ENCODE assay signal across 1 cellular context in the genomic region with DNA sequence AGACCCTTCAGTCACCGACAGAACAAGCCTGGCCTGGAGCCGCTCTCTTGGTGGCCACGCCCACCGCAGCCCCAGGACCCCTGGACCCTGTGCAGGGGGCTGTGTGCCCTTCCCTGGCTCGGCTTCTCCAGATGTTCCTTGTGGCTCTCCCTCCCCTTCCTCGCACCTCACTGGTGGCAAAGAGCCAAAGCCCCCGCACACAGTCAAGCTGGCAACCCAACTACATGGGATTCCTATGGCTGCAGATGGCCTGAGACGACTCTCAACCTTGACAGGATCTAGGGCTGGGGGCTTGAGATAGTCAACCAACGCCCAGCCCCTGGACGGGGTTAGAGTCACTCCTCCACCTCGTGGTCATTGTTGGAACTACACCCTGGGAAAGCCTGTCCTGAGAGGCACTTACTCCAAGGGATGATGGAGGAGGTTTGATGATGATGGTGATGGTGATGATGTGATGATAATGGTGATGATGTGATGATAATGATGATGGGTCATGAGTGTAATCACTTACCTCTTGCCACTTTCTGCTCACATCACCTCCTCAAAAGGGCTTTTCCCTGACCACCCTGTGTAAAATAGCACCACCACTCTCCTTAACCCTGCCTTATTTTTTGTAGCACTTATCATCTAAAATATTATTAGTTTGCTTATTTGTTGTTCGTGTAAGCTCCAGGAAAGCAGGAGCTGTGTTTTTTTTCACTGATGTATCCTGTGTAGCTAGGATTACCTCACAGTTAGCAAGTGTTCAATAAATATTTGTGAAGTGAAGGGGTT.
TF ChIP-seq lines count a peak whose summit lies in the region.

No MANE protein-coding gene starts in this region.

TF ChIP-seq in HepG2, 621 proteins besides CTCF, POLR2A, EP300 and RAD21 (continued from another document and continues in another):
- TF ChIP-seq, protein P1, sequence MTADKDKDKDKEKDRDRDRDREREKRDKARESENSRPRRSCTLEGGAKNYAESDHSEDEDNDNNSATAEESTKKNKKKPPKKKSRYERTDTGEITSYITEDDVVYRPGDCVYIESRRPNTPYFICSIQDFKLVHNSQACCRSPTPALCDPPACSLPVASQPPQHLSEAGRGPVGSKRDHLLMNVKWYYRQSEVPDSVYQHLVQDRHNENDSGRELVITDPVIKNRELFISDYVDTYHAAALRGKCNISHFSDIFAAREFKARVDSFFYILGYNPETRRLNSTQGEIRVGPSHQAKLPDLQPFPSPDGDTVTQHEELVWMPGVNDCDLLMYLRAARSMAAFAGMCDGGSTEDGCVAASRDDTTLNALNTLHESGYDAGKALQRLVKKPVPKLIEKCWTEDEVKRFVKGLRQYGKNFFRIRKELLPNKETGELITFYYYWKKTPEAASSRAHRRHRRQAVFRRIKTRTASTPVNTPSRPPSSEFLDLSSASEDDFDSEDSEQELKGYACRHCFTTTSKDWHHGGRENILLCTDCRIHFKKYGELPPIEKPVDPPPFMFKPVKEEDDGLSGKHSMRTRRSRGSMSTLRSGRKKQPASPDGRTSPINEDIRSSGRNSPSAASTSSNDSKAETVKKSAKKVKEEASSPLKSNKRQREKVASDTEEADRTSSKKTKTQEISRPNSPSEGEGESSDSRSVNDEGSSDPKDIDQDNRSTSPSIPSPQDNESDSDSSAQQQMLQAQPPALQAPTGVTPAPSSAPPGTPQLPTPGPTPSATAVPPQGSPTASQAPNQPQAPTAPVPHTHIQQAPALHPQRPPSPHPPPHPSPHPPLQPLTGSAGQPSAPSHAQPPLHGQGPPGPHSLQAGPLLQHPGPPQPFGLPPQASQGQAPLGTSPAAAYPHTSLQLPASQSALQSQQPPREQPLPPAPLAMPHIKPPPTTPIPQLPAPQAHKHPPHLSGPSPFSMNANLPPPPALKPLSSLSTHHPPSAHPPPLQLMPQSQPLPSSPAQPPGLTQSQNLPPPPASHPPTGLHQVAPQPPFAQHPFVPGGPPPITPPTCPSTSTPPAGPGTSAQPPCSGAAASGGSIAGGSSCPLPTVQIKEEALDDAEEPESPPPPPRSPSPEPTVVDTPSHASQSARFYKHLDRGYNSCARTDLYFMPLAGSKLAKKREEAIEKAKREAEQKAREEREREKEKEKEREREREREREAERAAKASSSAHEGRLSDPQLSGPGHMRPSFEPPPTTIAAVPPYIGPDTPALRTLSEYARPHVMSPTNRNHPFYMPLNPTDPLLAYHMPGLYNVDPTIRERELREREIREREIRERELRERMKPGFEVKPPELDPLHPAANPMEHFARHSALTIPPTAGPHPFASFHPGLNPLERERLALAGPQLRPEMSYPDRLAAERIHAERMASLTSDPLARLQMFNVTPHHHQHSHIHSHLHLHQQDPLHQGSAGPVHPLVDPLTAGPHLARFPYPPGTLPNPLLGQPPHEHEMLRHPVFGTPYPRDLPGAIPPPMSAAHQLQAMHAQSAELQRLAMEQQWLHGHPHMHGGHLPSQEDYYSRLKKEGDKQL (CRISPR knock-in tag; IDR thresholded peaks at IDR 0.05; ENCODE audit: low read depth), result no peak
- TF ChIP-seq TCF7 (IDR thresholded peaks at IDR 0.05; ENCODE audit: low read depth) (no peak), IRF2 (CRISPR knock-in tag; IDR thresholded peaks at IDR 0.05) (0 out of 2 replicates have a peak, but pooled peaks have one; percentile 35), ZFP37 (CRISPR knock-in tag; IDR thresholded peaks at IDR 0.05; ENCODE audit: borderline replicate concordance) (no peak), ELF3 (CRISPR knock-in tag; IDR thresholded peaks at IDR 0.05) (no peak), PHF5A (CRISPR knock-in tag; IDR thresholded peaks at IDR 0.05; ENCODE audit: low read depth, unreplicated experiment) (no peak), NR2C2 (CRISPR knock-in tag; IDR thresholded peaks at IDR 0.05; ENCODE audit: borderline replicate concordance) (no peak), ATF7 (IDR thresholded peaks at IDR 0.05) (no peak), ATF7 (CRISPR knock-in tag; IDR thresholded peaks at IDR 0.05) (no peak), ZNF251 (CRISPR knock-in tag; IDR thresholded peaks at IDR 0.05) (no peak), BORCS8-MEF2B (CRISPR knock-in tag; IDR thresholded peaks at IDR 0.05) (no peak), ZBTB7B (CRISPR knock-in tag; IDR thresholded peaks at IDR 0.05) (no peak), ZNF615 (CRISPR knock-in tag; IDR thresholded peaks at IDR 0.05; ENCODE audit: borderline replicate concordance) (no peak), ATAD3A (CRISPR knock-in tag; IDR thresholded peaks at IDR 0.05) (no peak), SRY (CRISPR knock-in tag; IDR thresholded peaks at IDR 0.05) (no peak), ZNF552 (CRISPR knock-in tag; IDR thresholded peaks at IDR 0.05; ENCODE audit: borderline replicate concordance) (no peak), ZNF674 (CRISPR knock-in tag; IDR thresholded peaks at IDR 0.05; ENCODE audit: low read depth) (no peak), RCOR2 (CRISPR knock-in tag; IDR thresholded peaks at IDR 0.05) (no peak), ZNF501 (CRISPR knock-in tag; IDR thresholded peaks at IDR 0.05) (0 out of 2 replicates have a peak, but pooled peaks have one; percentile 18), ZNF572 (CRISPR knock-in tag; IDR thresholded peaks at IDR 0.05) (peak; percentile 51; the same call in 1 of the 2 replicates), ZNF549 (CRISPR knock-in tag; IDR thresholded peaks at IDR 0.05) (no peak), ZFAT (CRISPR knock-in tag; conservative IDR thresholded peaks at IDR 0.05) (no peak)
- TF ChIP-seq, protein P2, sequence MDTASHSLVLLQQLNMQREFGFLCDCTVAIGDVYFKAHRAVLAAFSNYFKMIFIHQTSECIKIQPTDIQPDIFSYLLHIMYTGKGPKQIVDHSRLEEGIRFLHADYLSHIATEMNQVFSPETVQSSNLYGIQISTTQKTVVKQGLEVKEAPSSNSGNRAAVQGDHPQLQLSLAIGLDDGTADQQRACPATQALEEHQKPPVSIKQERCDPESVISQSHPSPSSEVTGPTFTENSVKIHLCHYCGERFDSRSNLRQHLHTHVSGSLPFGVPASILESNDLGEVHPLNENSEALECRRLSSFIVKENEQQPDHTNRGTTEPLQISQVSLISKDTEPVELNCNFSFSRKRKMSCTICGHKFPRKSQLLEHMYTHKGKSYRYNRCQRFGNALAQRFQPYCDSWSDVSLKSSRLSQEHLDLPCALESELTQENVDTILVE (CRISPR knock-in tag; IDR thresholded peaks at IDR 0.05), result no peak
- TF ChIP-seq, protein P3, sequence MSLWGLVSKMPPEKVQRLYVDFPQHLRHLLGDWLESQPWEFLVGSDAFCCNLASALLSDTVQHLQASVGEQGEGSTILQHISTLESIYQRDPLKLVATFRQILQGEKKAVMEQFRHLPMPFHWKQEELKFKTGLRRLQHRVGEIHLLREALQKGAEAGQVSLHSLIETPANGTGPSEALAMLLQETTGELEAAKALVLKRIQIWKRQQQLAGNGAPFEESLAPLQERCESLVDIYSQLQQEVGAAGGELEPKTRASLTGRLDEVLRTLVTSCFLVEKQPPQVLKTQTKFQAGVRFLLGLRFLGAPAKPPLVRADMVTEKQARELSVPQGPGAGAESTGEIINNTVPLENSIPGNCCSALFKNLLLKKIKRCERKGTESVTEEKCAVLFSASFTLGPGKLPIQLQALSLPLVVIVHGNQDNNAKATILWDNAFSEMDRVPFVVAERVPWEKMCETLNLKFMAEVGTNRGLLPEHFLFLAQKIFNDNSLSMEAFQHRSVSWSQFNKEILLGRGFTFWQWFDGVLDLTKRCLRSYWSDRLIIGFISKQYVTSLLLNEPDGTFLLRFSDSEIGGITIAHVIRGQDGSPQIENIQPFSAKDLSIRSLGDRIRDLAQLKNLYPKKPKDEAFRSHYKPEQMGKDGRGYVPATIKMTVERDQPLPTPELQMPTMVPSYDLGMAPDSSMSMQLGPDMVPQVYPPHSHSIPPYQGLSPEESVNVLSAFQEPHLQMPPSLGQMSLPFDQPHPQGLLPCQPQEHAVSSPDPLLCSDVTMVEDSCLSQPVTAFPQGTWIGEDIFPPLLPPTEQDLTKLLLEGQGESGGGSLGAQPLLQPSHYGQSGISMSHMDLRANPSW (CRISPR knock-in tag; IDR thresholded peaks at IDR 0.05; ENCODE audit: borderline replicate concordance), result no peak
- TF ChIP-seq, protein P4, sequence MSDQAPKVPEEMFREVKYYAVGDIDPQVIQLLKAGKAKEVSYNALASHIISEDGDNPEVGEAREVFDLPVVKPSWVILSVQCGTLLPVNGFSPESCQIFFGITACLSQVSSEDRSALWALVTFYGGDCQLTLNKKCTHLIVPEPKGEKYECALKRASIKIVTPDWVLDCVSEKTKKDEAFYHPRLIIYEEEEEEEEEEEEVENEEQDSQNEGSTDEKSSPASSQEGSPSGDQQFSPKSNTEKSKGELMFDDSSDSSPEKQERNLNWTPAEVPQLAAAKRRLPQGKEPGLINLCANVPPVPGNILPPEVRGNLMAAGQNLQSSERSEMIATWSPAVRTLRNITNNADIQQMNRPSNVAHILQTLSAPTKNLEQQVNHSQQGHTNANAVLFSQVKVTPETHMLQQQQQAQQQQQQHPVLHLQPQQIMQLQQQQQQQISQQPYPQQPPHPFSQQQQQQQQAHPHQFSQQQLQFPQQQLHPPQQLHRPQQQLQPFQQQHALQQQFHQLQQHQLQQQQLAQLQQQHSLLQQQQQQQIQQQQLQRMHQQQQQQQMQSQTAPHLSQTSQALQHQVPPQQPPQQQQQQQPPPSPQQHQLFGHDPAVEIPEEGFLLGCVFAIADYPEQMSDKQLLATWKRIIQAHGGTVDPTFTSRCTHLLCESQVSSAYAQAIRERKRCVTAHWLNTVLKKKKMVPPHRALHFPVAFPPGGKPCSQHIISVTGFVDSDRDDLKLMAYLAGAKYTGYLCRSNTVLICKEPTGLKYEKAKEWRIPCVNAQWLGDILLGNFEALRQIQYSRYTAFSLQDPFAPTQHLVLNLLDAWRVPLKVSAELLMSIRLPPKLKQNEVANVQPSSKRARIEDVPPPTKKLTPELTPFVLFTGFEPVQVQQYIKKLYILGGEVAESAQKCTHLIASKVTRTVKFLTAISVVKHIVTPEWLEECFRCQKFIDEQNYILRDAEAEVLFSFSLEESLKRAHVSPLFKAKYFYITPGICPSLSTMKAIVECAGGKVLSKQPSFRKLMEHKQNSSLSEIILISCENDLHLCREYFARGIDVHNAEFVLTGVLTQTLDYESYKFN (CRISPR knock-in tag; conservative IDR thresholded peaks at IDR 0.05), result no peak
- TF ChIP-seq, protein P5, sequence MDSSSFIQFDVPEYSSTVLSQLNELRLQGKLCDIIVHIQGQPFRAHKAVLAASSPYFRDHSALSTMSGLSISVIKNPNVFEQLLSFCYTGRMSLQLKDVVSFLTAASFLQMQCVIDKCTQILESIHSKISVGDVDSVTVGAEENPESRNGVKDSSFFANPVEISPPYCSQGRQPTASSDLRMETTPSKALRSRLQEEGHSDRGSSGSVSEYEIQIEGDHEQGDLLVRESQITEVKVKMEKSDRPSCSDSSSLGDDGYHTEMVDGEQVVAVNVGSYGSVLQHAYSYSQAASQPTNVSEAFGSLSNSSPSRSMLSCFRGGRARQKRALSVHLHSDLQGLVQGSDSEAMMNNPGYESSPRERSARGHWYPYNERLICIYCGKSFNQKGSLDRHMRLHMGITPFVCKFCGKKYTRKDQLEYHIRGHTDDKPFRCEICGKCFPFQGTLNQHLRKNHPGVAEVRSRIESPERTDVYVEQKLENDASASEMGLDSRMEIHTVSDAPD (CRISPR knock-in tag; IDR thresholded peaks at IDR 0.05), result no peak
- TF ChIP-seq, protein P6, sequence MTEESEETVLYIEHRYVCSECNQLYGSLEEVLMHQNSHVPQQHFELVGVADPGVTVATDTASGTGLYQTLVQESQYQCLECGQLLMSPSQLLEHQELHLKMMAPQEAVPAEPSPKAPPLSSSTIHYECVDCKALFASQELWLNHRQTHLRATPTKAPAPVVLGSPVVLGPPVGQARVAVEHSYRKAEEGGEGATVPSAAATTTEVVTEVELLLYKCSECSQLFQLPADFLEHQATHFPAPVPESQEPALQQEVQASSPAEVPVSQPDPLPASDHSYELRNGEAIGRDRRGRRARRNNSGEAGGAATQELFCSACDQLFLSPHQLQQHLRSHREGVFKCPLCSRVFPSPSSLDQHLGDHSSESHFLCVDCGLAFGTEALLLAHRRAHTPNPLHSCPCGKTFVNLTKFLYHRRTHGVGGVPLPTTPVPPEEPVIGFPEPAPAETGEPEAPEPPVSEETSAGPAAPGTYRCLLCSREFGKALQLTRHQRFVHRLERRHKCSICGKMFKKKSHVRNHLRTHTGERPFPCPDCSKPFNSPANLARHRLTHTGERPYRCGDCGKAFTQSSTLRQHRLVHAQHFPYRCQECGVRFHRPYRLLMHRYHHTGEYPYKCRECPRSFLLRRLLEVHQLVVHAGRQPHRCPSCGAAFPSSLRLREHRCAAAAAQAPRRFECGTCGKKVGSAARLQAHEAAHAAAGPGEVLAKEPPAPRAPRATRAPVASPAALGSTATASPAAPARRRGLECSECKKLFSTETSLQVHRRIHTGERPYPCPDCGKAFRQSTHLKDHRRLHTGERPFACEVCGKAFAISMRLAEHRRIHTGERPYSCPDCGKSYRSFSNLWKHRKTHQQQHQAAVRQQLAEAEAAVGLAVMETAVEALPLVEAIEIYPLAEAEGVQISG (CRISPR knock-in tag; IDR thresholded peaks at IDR 0.05), result no peak
- TF ChIP-seq, protein P7, sequence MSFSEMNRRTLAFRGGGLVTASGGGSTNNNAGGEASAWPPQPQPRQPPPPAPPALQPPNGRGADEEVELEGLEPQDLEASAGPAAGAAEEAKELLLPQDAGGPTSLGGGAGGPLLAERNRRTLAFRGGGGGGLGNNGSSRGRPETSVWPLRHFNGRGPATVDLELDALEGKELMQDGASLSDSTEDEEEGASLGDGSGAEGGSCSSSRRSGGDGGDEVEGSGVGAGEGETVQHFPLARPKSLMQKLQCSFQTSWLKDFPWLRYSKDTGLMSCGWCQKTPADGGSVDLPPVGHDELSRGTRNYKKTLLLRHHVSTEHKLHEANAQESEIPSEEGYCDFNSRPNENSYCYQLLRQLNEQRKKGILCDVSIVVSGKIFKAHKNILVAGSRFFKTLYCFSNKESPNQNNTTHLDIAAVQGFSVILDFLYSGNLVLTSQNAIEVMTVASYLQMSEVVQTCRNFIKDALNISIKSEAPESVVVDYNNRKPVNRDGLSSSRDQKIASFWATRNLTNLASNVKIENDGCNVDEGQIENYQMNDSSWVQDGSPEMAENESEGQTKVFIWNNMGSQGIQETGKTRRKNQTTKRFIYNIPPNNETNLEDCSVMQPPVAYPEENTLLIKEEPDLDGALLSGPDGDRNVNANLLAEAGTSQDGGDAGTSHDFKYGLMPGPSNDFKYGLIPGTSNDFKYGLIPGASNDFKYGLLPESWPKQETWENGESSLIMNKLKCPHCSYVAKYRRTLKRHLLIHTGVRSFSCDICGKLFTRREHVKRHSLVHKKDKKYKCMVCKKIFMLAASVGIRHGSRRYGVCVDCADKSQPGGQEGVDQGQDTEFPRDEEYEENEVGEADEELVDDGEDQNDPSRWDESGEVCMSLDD (CRISPR knock-in tag; IDR thresholded peaks at IDR 0.05; ENCODE audit: borderline replicate concordance), result no peak
- TF ChIP-seq, protein P8, sequence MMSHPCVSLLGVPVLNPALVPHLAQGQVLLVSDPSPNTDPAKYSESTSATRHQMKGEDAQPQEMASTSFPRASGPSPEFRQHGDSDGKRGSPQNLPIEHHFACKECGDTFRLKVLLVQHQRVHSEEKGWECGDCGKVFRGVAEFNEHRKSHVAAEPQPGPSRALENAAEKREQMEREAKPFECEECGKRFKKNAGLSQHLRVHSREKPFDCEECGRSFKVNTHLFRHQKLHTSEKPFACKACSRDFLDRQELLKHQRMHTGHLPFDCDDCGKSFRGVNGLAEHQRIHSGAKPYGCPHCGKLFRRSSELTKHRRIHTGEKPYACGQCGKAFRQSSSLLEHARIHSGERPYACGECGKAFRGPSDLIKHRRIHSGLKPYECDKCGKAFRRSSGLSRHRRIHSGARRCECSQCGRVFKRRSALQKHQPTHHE (CRISPR knock-in tag; IDR thresholded peaks at IDR 0.05; ENCODE audit: borderline replicate concordance), result no peak
- TF ChIP-seq, protein P9, sequence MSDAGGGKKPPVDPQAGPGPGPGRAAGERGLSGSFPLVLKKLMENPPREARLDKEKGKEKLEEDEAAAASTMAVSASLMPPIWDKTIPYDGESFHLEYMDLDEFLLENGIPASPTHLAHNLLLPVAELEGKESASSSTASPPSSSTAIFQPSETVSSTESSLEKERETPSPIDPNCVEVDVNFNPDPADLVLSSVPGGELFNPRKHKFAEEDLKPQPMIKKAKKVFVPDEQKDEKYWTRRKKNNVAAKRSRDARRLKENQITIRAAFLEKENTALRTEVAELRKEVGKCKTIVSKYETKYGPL (CRISPR knock-in tag; IDR thresholded peaks at IDR 0.05), result no peak
